ENCODE assay signal across 27 cellular contexts in the genomic region with DNA sequence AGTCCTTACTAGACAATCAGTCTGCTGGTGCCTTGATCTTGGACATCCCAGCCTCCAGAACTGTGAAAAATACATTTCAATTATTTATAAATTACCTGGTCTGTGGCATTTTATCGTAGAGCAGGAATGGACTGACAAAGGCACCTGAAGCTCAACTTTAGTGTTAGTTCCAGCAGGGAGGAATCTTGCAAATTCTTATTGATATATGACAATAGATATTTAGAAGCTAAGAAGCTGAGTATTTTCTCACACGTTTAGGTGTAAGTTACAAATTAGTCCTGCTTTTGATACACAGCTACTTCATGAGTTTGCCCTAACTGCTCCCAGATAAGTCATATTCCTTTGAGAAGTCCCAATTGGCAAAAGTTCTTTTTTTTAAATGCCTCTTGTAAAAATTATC.
"Had no signal": no experiment of that assay in that cellular context is flagged by ENCODE, and none has a peak within 500 bp of the region (broad histone marks: within the 10 kb centered on the region; RNA-seq: fewer than 3 reads in every experiment).

No MANE protein-coding gene starts in this region.

- H3K9me3 Mint-ChIP-seq: effector memory CD8-positive, alpha-beta T cell; endodermal cell; mesothelial cell of epicardium had no signal

- H3K4me3 ChIP-seq: coronary artery, esophagus squamous epithelium, gastrocnemius medialis, heart right ventricle, left lung, lower lobe of right lung, mucosa of descending colon had no signal

- H3K27me3 ChIP-seq: esophagus squamous epithelium, gastrocnemius medialis, heart right ventricle had no signal

- H3K27me3 Mint-ChIP-seq: effector memory CD8-positive, alpha-beta T cell had no signal

- H3K36me3 Mint-ChIP-seq: mesothelial cell of epicardium had no signal

- H3K9me3 ChIP-seq: esophagus squamous epithelium, gastrocnemius medialis, heart right ventricle, left lung, lower lobe of right lung, mucosa of descending colon had no signal

- ATAC-seq: effector memory CD8-positive, alpha-beta T cell; esophagus mucosa; gastrocnemius medialis; heart right ventricle; left cardiac atrium; left lung; left ventricle myocardium superior; lower lobe of right lung; mucosa of descending colon had no signal

- H3K4me3 Mint-ChIP-seq: effector memory CD8-positive, alpha-beta T cell; endodermal cell; mesothelial cell of epicardium had no signal

- DNase-seq: dermis blood vessel endothelial cell; effector CD8-positive, alpha-beta T cell; effector memory CD8-positive, alpha-beta T cell; endodermal cell; erythroblast; esophagus squamous epithelium; foreskin fibroblast; foreskin melanocyte; gastrocnemius medialis; glutamatergic neuron; head of caudate nucleus; heart right ventricle; hippocampal formation; left cardiac atrium; left lung; left ventricle myocardium superior; lower lobe of right lung; mesenchymal stem cell; mucosa of descending colon had no signal

- H3K27ac Mint-ChIP-seq: effector memory CD8-positive, alpha-beta T cell; endodermal cell had no signal

- FAIRE-seq: colon, endometrium, islet of Langerhans, keratinocyte had no signal

- H3K36me3 ChIP-seq: esophagus squamous epithelium, gastrocnemius medialis, heart right ventricle, left lung, lower lobe of right lung had no signal

- H3K27ac ChIP-seq: coronary artery, epithelial cell of prostate, esophagus squamous epithelium, gastrocnemius medialis, heart right ventricle, left lung, lower lobe of right lung had no signal
